Comparison of ENCODE assay signal across 8 cellular contexts in genomic region chr2:23940976-23941605, GRCh38. TPM values are rescaled to one million over a fixed set of nuclear protein-coding genes. Genes with fewer than 3 reads are reported as not detected.
A peak's percentile ranks its signal among the peaks of the same experiment; 100 is the strongest.
DNase-seq lines count a peak whose midpoint lies in the region; ATAC-seq and TF ChIP-seq lines count a peak whose summit lies in the region.

No MANE protein-coding gene starts in this region.

- H3K36me3 ChIP-seq in breast epithelium, result no peaks in the 10 kb centered on the region
- H3K36me3 ChIP-seq in testis (ENCODE audit: low read depth, missing control alignments), result no peaks in the 10 kb centered on the region

- H3K27ac ChIP-seq in breast epithelium (peak overlapping the region; percentile 96 to 98), testis (peak overlapping the region; percentile 91 to 97)

- no peak for TF ChIP-seq POLR2A in NB4 (IDR thresholded peaks at IDR 0.05; ENCODE audit: extremely low read depth, insufficient read length)
- TF ChIP-seq POLR2A in breast epithelium (IDR thresholded peaks at IDR 0.05), result no peak
- no peak for TF ChIP-seq POLR2A in testis (IDR thresholded peaks at IDR 0.05)

- DNase-seq in GM12864 (ENCODE audit: low read depth), result no peak
- peak; percentile 24 for DNase-seq in NB4 (ENCODE audit: low read depth)
- no peak for DNase-seq in breast epithelium (ENCODE audit: low spot score in 2 of 2)
- peak; percentile 77 for DNase-seq in left kidney (ENCODE audit: low read depth, low spot score)
- no peak for DNase-seq in testis
- no peak for DNase-seq in GM20000 (ENCODE audit: low spot score)
- no peak for DNase-seq in activated CD4-positive, CD25-positive, alpha-beta regulatory T cell (lab: John Stamatoyannopoulos, UW)

- intact Hi-C loops in breast epithelium (cut with DNase I; ENCODE audit: low total_unique reads), result no loop called here
- intact Hi-C loops in testis (cut with DNase I; ENCODE audit: low total_unique reads), result no loop called here

- H3K9me3 ChIP-seq in breast epithelium (no peaks in the 10 kb centered on the region), testis (no peaks in the 10 kb centered on the region)

- H3K27me3 ChIP-seq in breast epithelium (no peaks in the 10 kb centered on the region), testis (no peaks in the 10 kb centered on the region)

- no peak for ATAC-seq in HG02763 (IDR thresholded peaks at IDR 0.05; ENCODE audit: unreplicated experiment)

- H3K4me1 ChIP-seq in breast epithelium (no peaks in the 10 kb centered on the region), testis (peaks cover 19% of the 10 kb centered on the region)

- no peak for TF ChIP-seq CTCF in GM12864 (IDR thresholded peaks at IDR 0.05; ENCODE audit: low read depth, low read length, missing control alignments)
- TF ChIP-seq CTCF in NB4 (IDR thresholded peaks at IDR 0.05; ENCODE audit: low read depth, low read length), result no peak
- no peak for TF ChIP-seq CTCF in breast epithelium (IDR thresholded peaks at IDR 0.05)
- TF ChIP-seq CTCF in testis (IDR thresholded peaks at IDR 0.05), result no peak
- no peak for TF ChIP-seq CTCF in GM20000 (IDR thresholded peaks at IDR 0.05; ENCODE audit: extremely low read depth, missing control alignments)

- H3K4me3 ChIP-seq in GM12864 (ENCODE audit: low read depth, low read length), result peak overlapping the region; percentile 73
- peak overlapping the region; percentile 75 for H3K4me3 ChIP-seq in NB4 (ENCODE audit: low read depth, low read length)
- H3K4me3 ChIP-seq in breast epithelium, result peak overlapping the region; percentile 70 to 94 (median 92)
- peak overlapping the region; percentile 80 to 84 for H3K4me3 ChIP-seq in testis

- WGBS in testis, 2 donors, result 1% methylated on average over 15 of the region's 15 CpGs

RNA-seq across cellular contexts. Expression of gene UBXN2A, which starts 0.8 kb away (rescaled TPM):
- total RNA-seq in breast epithelium (10 to 100 TPM; 13.0 to 22.0 (median 16.4) TPM), testis (10 to 100 TPM; 11.9 to 18.4 TPM)
- polyA plus RNA-seq in testis (ENCODE audit: insufficient read depth, low read depth, low replicate concordance), result 9.4 TPM

RNA-seq across cellular contexts. Expression of gene ATAD2B, which starts 14.2 kb away (rescaled TPM):
- 10 to 100 TPM; 22.6 to 48.1 (median 34.4) TPM for total RNA-seq in breast epithelium
- 10 to 100 TPM; 23.2 to 32.3 TPM for total RNA-seq in testis
- 11.7 TPM for polyA plus RNA-seq in testis (ENCODE audit: insufficient read depth, low read depth, low replicate concordance)

Comparison
In these comparisons a context has a peak if more than half of its experiments do, and no peak if none do; other contexts are left out.
1. DNase-seq: peak in NB4 (single experiment) and left kidney (single experiment); none in GM12864 (single experiment), breast epithelium (0 of 2), testis (single experiment), GM20000 (single experiment) and activated CD4-positive, CD25-positive, alpha-beta regulatory T cell (0 of 4).
2. Peak in every context shown above with its lines, with median percentiles within 50 percentile points of each other: H3K4me3 ChIP-seq.